Comparison of ENCODE assay signal across 17 cellular contexts in genomic region chr17:59074494-59074893, GRCh38. TPM values are rescaled to one million over a fixed set of nuclear protein-coding genes. Genes with fewer than 3 reads are reported as not detected.
DNase-seq lines count a peak whose midpoint lies in the region; ATAC-seq and TF ChIP-seq lines count a peak whose summit lies in the region.
"Had no signal": no experiment of that assay in that cellular context is flagged by ENCODE, and none has a peak within 500 bp of the region (broad histone marks: within the 10 kb centered on the region; RNA-seq: fewer than 3 reads in every experiment).

No MANE protein-coding gene starts in this region.

- intact Hi-C loops in activated T-helper 2 cell treated with anti-CD3 and anti-CD28 coated beads, Interferon-gamma antibody, Interleukin-2, Interleukin-4, amounts not matched to agents 10 μg/mL and 5 μg/mL and 100 μg/mL, durations not matched to agents 14 hours and 24 hours and 36 hours (cut with micrococcal nuclease) = no loop called here

- peaks cover 54% of the 10 kb centered on the region for H3K36me3 Mint-ChIP-seq in activated T-helper 2 cell treated with anti-CD3 and anti-CD28 coated beads, Interferon-gamma antibody, Interleukin-2, Interleukin-4, amounts not matched to agents 10 μg/mL and 5 μg/mL and 100 μg/mL, durations not matched to agents 14 hours and 24 hours and 36 hours (ENCODE audit: low read depth)

- no peaks in the 10 kb centered on the region for H3K27me3 Mint-ChIP-seq in activated T-helper 2 cell treated with anti-CD3 and anti-CD28 coated beads, Interferon-gamma antibody, Interleukin-2, Interleukin-4, amounts not matched to agents 10 μg/mL and 5 μg/mL and 100 μg/mL, durations not matched to agents 14 hours and 24 hours and 36 hours (ENCODE audit: low read depth)
- H3K27me3 Mint-ChIP-seq: central memory CD8-positive, alpha-beta T cell; natural killer cell treated with Interleukin-12 subunit alpha and Interleukin-12 subunit beta and Interleukin-15 and Interleukin-18, amount 100 ng/mL, for 72 hours had no signal

- H3K4me3 ChIP-seq in fibroblast of pulmonary artery (replicated peaks; ENCODE audit: low read depth, low read length) (no peak overlapping the region), retinal pigment epithelial cell (ENCODE audit: low read length) (no peak overlapping the region)

- no peak for ATAC-seq in HG03095 (IDR thresholded peaks at IDR 0.05; ENCODE audit: unreplicated experiment)
- ATAC-seq: natural killer cell treated with Interleukin-12 subunit alpha and Interleukin-12 subunit beta and Interleukin-15 and Interleukin-18, amount 100 ng/mL, for 72 hours; right cardiac atrium had no signal

- H3K4me1 Mint-ChIP-seq in activated T-helper 2 cell treated with anti-CD3 and anti-CD28 coated beads, Interferon-gamma antibody, Interleukin-2, Interleukin-4, amounts not matched to agents 10 μg/mL and 5 μg/mL and 100 μg/mL, durations not matched to agents 14 hours and 24 hours and 36 hours (ENCODE audit: low read depth) = peaks cover 2% of the 10 kb centered on the region
- H3K4me1 Mint-ChIP-seq: central memory CD8-positive, alpha-beta T cell had no signal

- TF ChIP-seq CTCF in fibroblast of pulmonary artery (IDR thresholded peaks at IDR 0.05; ENCODE audit: low read length, missing control alignments) (no peak), retinal pigment epithelial cell (conservative IDR thresholded peaks at IDR 0.05; ENCODE audit: low read depth, low read length) (no peak), GM20000 (IDR thresholded peaks at IDR 0.05; ENCODE audit: extremely low read depth, missing control alignments) (no peak)

- H3K27ac Mint-ChIP-seq in activated T-helper 2 cell treated with anti-CD3 and anti-CD28 coated beads, Interferon-gamma antibody, Interleukin-2, Interleukin-4, amounts not matched to agents 10 μg/mL and 5 μg/mL and 100 μg/mL, durations not matched to agents 14 hours and 24 hours and 36 hours = peak overlapping the region; percentile 42
- H3K27ac Mint-ChIP-seq: activated naive CD4-positive, alpha-beta T cell treated with anti-CD3 and anti-CD28 coated beads for 36 hours; natural killer cell treated with Interleukin-12 subunit alpha and Interleukin-12 subunit beta and Interleukin-15 and Interleukin-18, amount 100 ng/mL, for 72 hours had no signal

- peak; percentile 19 for DNase-seq in GM04504 (ENCODE audit: low read depth)
- no peak for DNase-seq in activated T-helper 2 cell treated with anti-CD3 and anti-CD28 coated beads, Interferon-gamma antibody, Interleukin-2, Interleukin-4, amounts not matched to agents 10 μg/mL and 5 μg/mL and 100 μg/mL, durations not matched to agents 14 hours and 24 hours and 36 hours (ENCODE audit: low spot score)
- DNase-seq in fibroblast of pulmonary artery (ENCODE audit: low read depth) = peak; percentile 82
- DNase-seq in retinal pigment epithelial cell (ENCODE audit: low read depth) = peak; percentile 10
- no peak for DNase-seq in H4 (ENCODE audit: low spot score)
- DNase-seq in GM20000 (ENCODE audit: low spot score) = no peak
- DNase-seq: activated naive CD4-positive, alpha-beta T cell treated with anti-CD3 and anti-CD28 coated beads for 36 hours; H7; KG1; NCI-H1417; NCI-H446 treated with DMSO at 0.1 percent for 48 hours; right cardiac atrium; stimulated activated CD4-positive, alpha-beta T cell treated with anti-CD3 and anti-CD28 coated beads, Interleukin-1b, Interleukin-23, amount 100 ng/mL, for 48 hours; WERI-Rb-1 had no signal

- no peak overlapping the region for H3K4me3 Mint-ChIP-seq in activated T-helper 2 cell treated with anti-CD3 and anti-CD28 coated beads, Interferon-gamma antibody, Interleukin-2, Interleukin-4, amounts not matched to agents 10 μg/mL and 5 μg/mL and 100 μg/mL, durations not matched to agents 14 hours and 24 hours and 36 hours (ENCODE audit: low read depth)
- H3K4me3 Mint-ChIP-seq: activated naive CD4-positive, alpha-beta T cell treated with anti-CD3 and anti-CD28 coated beads for 36 hours; central memory CD8-positive, alpha-beta T cell; natural killer cell treated with Interleukin-12 subunit alpha and Interleukin-12 subunit beta and Interleukin-15 and Interleukin-18, amount 100 ng/mL, for 72 hours had no signal

- no peaks in the 10 kb centered on the region for H3K9me3 Mint-ChIP-seq in activated T-helper 2 cell treated with anti-CD3 and anti-CD28 coated beads, Interferon-gamma antibody, Interleukin-2, Interleukin-4, amounts not matched to agents 10 μg/mL and 5 μg/mL and 100 μg/mL, durations not matched to agents 14 hours and 24 hours and 36 hours
- H3K9me3 Mint-ChIP-seq: activated naive CD4-positive, alpha-beta T cell treated with anti-CD3 and anti-CD28 coated beads for 36 hours; central memory CD8-positive, alpha-beta T cell; natural killer cell treated with Interleukin-12 subunit alpha and Interleukin-12 subunit beta and Interleukin-15 and Interleukin-18, amount 100 ng/mL, for 72 hours had no signal

RNA-seq across cellular contexts. Expression of gene TRIM37, which starts 32.2 kb away (rescaled TPM):
- total RNA-seq in activated T-helper 2 cell treated with anti-CD3 and anti-CD28 coated beads, Interferon-gamma antibody, Interleukin-2, Interleukin-4, amounts not matched to agents 10 μg/mL and 5 μg/mL and 100 μg/mL, durations not matched to agents 14 hours and 24 hours and 36 hours = 28.4 and 31.4 TPM in 2 replicates
- total RNA-seq in H4 (2014; rRNA removed; shearing (Covaris generic)) = 29.0 and 35.7 TPM in 2 replicates

Comparison
In these comparisons a context has a peak if more than half of its experiments do, and no peak if none do; other contexts are left out.
1. DNase-seq: peak in GM04504 (single experiment), fibroblast of pulmonary artery (single experiment) and retinal pigment epithelial cell (single experiment); none in activated T-helper 2 cell treated with anti-CD3 and anti-CD28 coated beads, Interferon-gamma antibody, Interleukin-2, Interleukin-4, amounts not matched to agents 10 μg/mL and 5 μg/mL and 100 μg/mL, durations not matched to agents 14 hours and 24 hours and 36 hours (single experiment), H4 (single experiment) and GM20000 (single experiment).